ENCODE assay signal across 6 cellular contexts in genomic region chr19:40145749-40146029, GRCh38. TPM values are rescaled to one million over a fixed set of nuclear protein-coding genes. Genes with fewer than 3 reads are reported as not detected.
DNase-seq lines count a peak whose midpoint lies in the region; ATAC-seq lines count a peak whose summit lies in the region.
"Not testable (repeated sequence)": the region's sequence is repeated elsewhere in the genome, so short reads cannot be mapped to it uniquely, and the experiment has no call there.

No MANE protein-coding gene starts in this region.

- not testable (repeated sequence) for H4K20me1 ChIP-seq in BLaER1

- H3K4me3 ChIP-seq in BLaER1; CD8-positive, alpha-beta memory T cell (ENCODE audit: low read length): not testable (repeated sequence)

- POLR2A ChIA-PET in CD8-positive, alpha-beta memory T cell (lab: Charles Lee) = interaction anchor here (0.6 kb wide), 2 partner anchors 12 to 81 kb away, joined by 3 to 5 read pairs; no protein-coding TSS in a partner anchor
- POLR2A ChIA-PET in T-cell (lab: Charles Lee) = not testable (repeated sequence)

- not testable (repeated sequence) for H3K36me3 ChIP-seq in BLaER1; CD8-positive, alpha-beta memory T cell (ENCODE audit: insufficient read depth, low read length)

- DNase-seq in CD8-positive, alpha-beta memory T cell; T-cell; activated naive CD4-positive, alpha-beta T cell treated with anti-CD3 and anti-CD28 coated beads, Interleukin-2, amount 10 ng/mL, durations not matched to agents 7 days and 5 days; effector memory CD8-positive, alpha-beta T cell; natural killer cell treated with Interleukin-12 subunit alpha and Interleukin-12 subunit beta and Interleukin-15 and Interleukin-18, amount 100 ng/mL, for 72 hours (ENCODE audit: low spot score): not testable (repeated sequence)

- not testable (repeated sequence) for H3K27me3 ChIP-seq in BLaER1; CD8-positive, alpha-beta memory T cell (ENCODE audit: insufficient read depth, low read length, poor library complexity, severe bottlenecking)

- peaks cover 43 to 62% (median 57%) of the 10 kb centered on the region in 3 donors for H3K4me1 Mint-ChIP-seq in CD8-positive, alpha-beta memory T cell
- peaks cover 39 to 55% (median 48%) of the 10 kb centered on the region in 3 donors for H3K4me1 Mint-ChIP-seq in T-cell
- peaks cover 57% of the 10 kb centered on the region for H3K4me1 Mint-ChIP-seq in activated naive CD4-positive, alpha-beta T cell treated with anti-CD3 and anti-CD28 coated beads, Interleukin-2, amount 10 ng/mL, durations not matched to agents 7 days and 5 days
- H3K4me1 Mint-ChIP-seq in effector memory CD8-positive, alpha-beta T cell (ENCODE audit: low read depth in 2 of 2) = peaks cover 30 to 44% of the 10 kb centered on the region in 2 donors
- peaks cover 38 to 58% of the 10 kb centered on the region in 2 donors for H3K4me1 Mint-ChIP-seq in natural killer cell treated with Interleukin-12 subunit alpha and Interleukin-12 subunit beta and Interleukin-15 and Interleukin-18, amount 100 ng/mL, for 72 hours (ENCODE audit: low read depth in 2 of 2)

- ATAC-seq in T-cell (replicated peaks in 1 of 4); effector memory CD8-positive, alpha-beta T cell (replicated peaks); natural killer cell treated with Interleukin-12 subunit alpha and Interleukin-12 subunit beta and Interleukin-15 and Interleukin-18, amount 100 ng/mL, for 72 hours: not testable (repeated sequence)

- H3K36me3 Mint-ChIP-seq in CD8-positive, alpha-beta memory T cell; T-cell; activated naive CD4-positive, alpha-beta T cell treated with anti-CD3 and anti-CD28 coated beads, Interleukin-2, amount 10 ng/mL, durations not matched to agents 7 days and 5 days; effector memory CD8-positive, alpha-beta T cell (ENCODE audit: insufficient read depth); natural killer cell treated with Interleukin-12 subunit alpha and Interleukin-12 subunit beta and Interleukin-15 and Interleukin-18, amount 100 ng/mL, for 72 hours: not testable (repeated sequence)

- H3K9me3 ChIP-seq in BLaER1 = peaks cover 14% of the 10 kb centered on the region
- not testable (repeated sequence) for H3K9me3 ChIP-seq in CD8-positive, alpha-beta memory T cell (ENCODE audit: low read length)

- H3K4me2 ChIP-seq in BLaER1 = peak overlapping the region; percentile 88

- H3K27me3 Mint-ChIP-seq in CD8-positive, alpha-beta memory T cell; T-cell; activated naive CD4-positive, alpha-beta T cell treated with anti-CD3 and anti-CD28 coated beads, Interleukin-2, amount 10 ng/mL, durations not matched to agents 7 days and 5 days; effector memory CD8-positive, alpha-beta T cell; natural killer cell treated with Interleukin-12 subunit alpha and Interleukin-12 subunit beta and Interleukin-15 and Interleukin-18, amount 100 ng/mL, for 72 hours: not testable (repeated sequence)

- peak overlapping the region; percentile 85 for H3K27ac ChIP-seq in BLaER1
- not testable (repeated sequence) for H3K27ac ChIP-seq in CD8-positive, alpha-beta memory T cell (ENCODE audit: low read depth, low read length)

- peaks cover 80% of the 10 kb centered on the region for H3K4me1 ChIP-seq in BLaER1
- H3K4me1 ChIP-seq in CD8-positive, alpha-beta memory T cell (ENCODE audit: insufficient read depth, low read length) = peaks cover 59% of the 10 kb centered on the region

- peak overlapping the region; percentile 38; the same call in 1 of the 2 replicates for H3K9ac ChIP-seq in BLaER1

- CTCF ChIA-PET in CD8-positive, alpha-beta memory T cell (lab: Charles Lee) = interaction anchor here (2.2 kb wide), 1 partner anchor 20 kb away, joined by 7 read pairs; no protein-coding TSS in a partner anchor
- CTCF ChIA-PET in T-cell (lab: Charles Lee) = not testable (repeated sequence)
- CTCF ChIA-PET in activated naive CD4-positive, alpha-beta T cell treated with anti-CD3 and anti-CD28 coated beads, Interleukin-2, amount 10 ng/mL, durations not matched to agents 7 days and 5 days (lab: Charles Lee) = interaction anchor here (0.9 to 2.6 kb wide), 3 partner anchors 9 to 29 kb away, joined by 3 to 11 read pairs (median 7); no protein-coding TSS in a partner anchor

- not testable (repeated sequence) for H3K9me3 Mint-ChIP-seq in CD8-positive, alpha-beta memory T cell; T-cell; activated naive CD4-positive, alpha-beta T cell treated with anti-CD3 and anti-CD28 coated beads, Interleukin-2, amount 10 ng/mL, durations not matched to agents 7 days and 5 days; effector memory CD8-positive, alpha-beta T cell; natural killer cell treated with Interleukin-12 subunit alpha and Interleukin-12 subunit beta and Interleukin-15 and Interleukin-18, amount 100 ng/mL, for 72 hours

- peak overlapping the region in 6 of 8 donors; percentile 32 to 97 (median 85) for H3K27ac Mint-ChIP-seq in CD8-positive, alpha-beta memory T cell
- peak overlapping the region; percentile 46 to 81 for H3K27ac Mint-ChIP-seq in T-cell
- peak overlapping the region; percentile 95 for H3K27ac Mint-ChIP-seq in activated naive CD4-positive, alpha-beta T cell treated with anti-CD3 and anti-CD28 coated beads, Interleukin-2, amount 10 ng/mL, durations not matched to agents 7 days and 5 days
- H3K27ac Mint-ChIP-seq in effector memory CD8-positive, alpha-beta T cell = peak overlapping the region; percentile 93 to 96
- peak overlapping the region; percentile 92 to 94 for H3K27ac Mint-ChIP-seq in natural killer cell treated with Interleukin-12 subunit alpha and Interleukin-12 subunit beta and Interleukin-15 and Interleukin-18, amount 100 ng/mL, for 72 hours

- peak overlapping the region in 2 of 7 donors; percentile 21 to 59 for H3K4me3 Mint-ChIP-seq in CD8-positive, alpha-beta memory T cell
- not testable (repeated sequence) for H3K4me3 Mint-ChIP-seq in T-cell; activated naive CD4-positive, alpha-beta T cell treated with anti-CD3 and anti-CD28 coated beads, Interleukin-2, amount 10 ng/mL, durations not matched to agents 7 days and 5 days
- peak overlapping the region in 1 of 2 donors; percentile 72 for H3K4me3 Mint-ChIP-seq in effector memory CD8-positive, alpha-beta T cell
- peak overlapping the region; percentile 65 for H3K4me3 Mint-ChIP-seq in natural killer cell treated with Interleukin-12 subunit alpha and Interleukin-12 subunit beta and Interleukin-15 and Interleukin-18, amount 100 ng/mL, for 72 hours

RNA-seq across cellular contexts. Expression of gene MAP3K10, which starts 45.5 kb away (rescaled TPM):
- 10 to 100 TPM; 13.9 to 15.4 TPM for total RNA-seq in CD8-positive, alpha-beta memory T cell
- polyA plus RNA-seq in CD8-positive, alpha-beta memory T cell = 1.3 TPM
- total RNA-seq in T-cell = 10 to 100 TPM; 20.9 to 39.6 (median 33.0) TPM
- 10 to 100 TPM; 13.2 to 28.4 TPM for total RNA-seq in natural killer cell treated with Interleukin-12 subunit alpha and Interleukin-12 subunit beta and Interleukin-15 and Interleukin-18, amount 100 ng/mL, for 72 hours

RNA-seq across cellular contexts. Expression of gene ZNF780A, which starts 54.9 kb away (rescaled TPM):
- total RNA-seq in CD8-positive, alpha-beta memory T cell = 10 to 100 TPM; 18.9 to 19.5 TPM
- polyA plus RNA-seq in CD8-positive, alpha-beta memory T cell = 23.2 TPM
- total RNA-seq in T-cell = 10 to 100 TPM; 18.2 to 43.0 (median 29.0) TPM
- 10 to 100 TPM; 24.2 to 26.3 TPM for total RNA-seq in natural killer cell treated with Interleukin-12 subunit alpha and Interleukin-12 subunit beta and Interleukin-15 and Interleukin-18, amount 100 ng/mL, for 72 hours
